In genomic region chr4:108512615-108513505, GRCh38 we compare ENCODE assay signal across 9 cellular contexts.
DNase-seq lines count a peak whose midpoint lies in the region; ATAC-seq and TF ChIP-seq lines count a peak whose summit lies in the region.
"Had no signal": no experiment of that assay in that cellular context is flagged by ENCODE, and none has a peak within 500 bp of the region (broad histone marks: within the 10 kb centered on the region; RNA-seq: fewer than 3 reads in every experiment).

No MANE protein-coding gene starts in this region.

- H3K36me3 ChIP-seq in HEK293 (ENCODE audit: control insufficient read depth in 2 of 2, insufficient read depth in 1 of 2, low read length in 2 of 2) (no peaks in the 10 kb centered on the region), colonic mucosa (no peaks in the 10 kb centered on the region), mesodermal cell (ENCODE audit: control insufficient read depth, insufficient read depth, low read length) (no peaks in the 10 kb centered on the region)

- CTCF ChIA-PET in HEK293 (lab: Yijun Ruan, JAX) (interaction anchor here (0.7 to 2.1 kb wide), 6 partner anchors 17 to 498 kb away, joined by 3 to 6 read pairs (median 4); no protein-coding TSS in a partner anchor), T-cell (lab: Charles Lee) (interaction anchor here (0.6 to 1.2 kb wide), 3 partner anchors 85 to 483 kb away, joined by 3 to 4 read pairs (median 3); no protein-coding TSS in a partner anchor)

- WGBS in mesodermal cell (ENCODE audit: insufficient coverage in 2 of 2), 2 experiments: 28 to 32% methylated on average over 10 to 13 of the region's 17 CpGs

- H3K4me3 ChIP-seq in AG10803 (ENCODE audit: low read length) (no peak overlapping the region), HEK293 (ENCODE audit: low read depth, low read length) (peak overlapping the region; percentile 2; the same call in 1 of the 2 replicates), colonic mucosa (no peak overlapping the region), mesodermal cell (ENCODE audit: extremely low read depth, insufficient read depth, low read length, poor library complexity, severe bottlenecking) (peak overlapping the region; percentile 16)

- H3K9me3 Mint-ChIP-seq in T-cell: no peaks in the 10 kb centered on the region

- H3K27me3 ChIP-seq in colonic mucosa: no peaks in the 10 kb centered on the region

- TF ChIP-seq CTCF in AG10803 (conservative IDR thresholded peaks at IDR 0.05; ENCODE audit: low read length) (peak; percentile 54), HEK293 (tag by site-specific recombination; IDR thresholded peaks at IDR 0.05) (peak; percentile 50; the same call in 1 of the 2 replicates), colonic mucosa (IDR thresholded peaks at IDR 0.05) (no peak)

- no peaks in the 10 kb centered on the region for H3K36me3 Mint-ChIP-seq in T-cell

- peak overlapping the region; percentile 62 to 75 (median 73) for H3K4me3 Mint-ChIP-seq in T-cell

- POLR2A ChIA-PET in HEK293 (lab: Yijun Ruan, JAX) (no interaction called here), T-cell (lab: Charles Lee) (interaction anchor here (0.6 kb wide), 2 partner anchors 117 to 512 kb away, joined by 3 to 4 read pairs; no protein-coding TSS in a partner anchor)

- H3K27ac ChIP-seq in HEK293 (ENCODE audit: extremely low read depth, low read depth, low read length) (no peak overlapping the region), colonic mucosa (no peak overlapping the region), mesodermal cell (ENCODE audit: low read depth, low read length, severe bottlenecking) (no peak overlapping the region)
- H3K27ac ChIP-seq: epithelial cell of prostate had no signal

- H3K27me3 Mint-ChIP-seq in T-cell: peaks cover 0 to 2% of the 10 kb centered on the region in 2 donors

- H3K9me3 ChIP-seq in HEK293 (ENCODE audit: control insufficient read depth, insufficient read depth, low read depth, low read length): no peaks in the 10 kb centered on the region
- H3K9me3 ChIP-seq in colonic mucosa: no peaks in the 10 kb centered on the region
- no peaks in the 10 kb centered on the region for H3K9me3 ChIP-seq in mesodermal cell (ENCODE audit: control insufficient read depth, low read length)

- intact Hi-C loops in colonic mucosa (cut with DNase I): no loop called here

- H3K4me1 ChIP-seq in HEK293 (ENCODE audit: control insufficient read depth, insufficient read depth, low read length) (no peaks in the 10 kb centered on the region), colonic mucosa (no peaks in the 10 kb centered on the region), mesodermal cell (ENCODE audit: control insufficient read depth, insufficient read depth, low read length, poor library complexity, severe bottlenecking) (no peaks in the 10 kb centered on the region)

- DNase-seq in AG10803 (ENCODE audit: low read depth) (peak; percentile 38), T-cell (peak in 33 of 34 experiments; percentile 3 to 58 (median 35)), colonic mucosa (peak; percentile 20), ureter (ENCODE audit: low spot score) (peak; percentile 48), dedifferentiated amniotic fluid mesenchymal stem cell (ENCODE audit: extremely low spot score) (no peak)

- ATAC-seq in T-cell (replicated peaks in 1 of 4) (peak; percentile 75 to 93 (median 82)), HG03045 (IDR thresholded peaks at IDR 0.05; ENCODE audit: unreplicated experiment) (no peak)

- H3K4me1 Mint-ChIP-seq in T-cell: peaks cover 15 to 19% (median 19%) of the 10 kb centered on the region in 3 donors

- peak overlapping the region; percentile 19 to 71 for H3K27ac Mint-ChIP-seq in T-cell

- no peak overlapping the region for H3K9ac ChIP-seq in colonic mucosa (ENCODE audit: low read depth in 2 of 2, low read length in 2 of 2)

TF ChIP-seq in HEK293, 187 proteins besides CTCF, POLR2A, EP300 and RAD21:
- no peak for TF ChIP-seq ZNF274 (IDR thresholded peaks at IDR 0.05; ENCODE audit: low read length)
- TF ChIP-seq ZNF274 (tag by site-specific recombination; IDR thresholded peaks at IDR 0.05; ENCODE audit: borderline replicate concordance): peak; percentile 48; the same call in 1 of the 2 replicates
- 0 out of 2 replicates have a peak, but pooled peaks have one; percentile 27 for TF ChIP-seq REST (tag by site-specific recombination; IDR thresholded peaks at IDR 0.05)
- peak; percentile 82 for TF ChIP-seq ZNF654 (tag by site-specific recombination; IDR thresholded peaks at IDR 0.05; ENCODE audit: low read depth)
- 0 out of 2 replicates have a peak, but pooled peaks have one; percentile 46 for TF ChIP-seq TRIM28 (IDR thresholded peaks at IDR 0.05; ENCODE audit: borderline replicate concordance, low read length)
- TF ChIP-seq ZNF121 (tag by site-specific recombination; IDR thresholded peaks at IDR 0.05): no peak
- TF ChIP-seq ZBTB17 (tag by site-specific recombination; IDR thresholded peaks at IDR 0.05): peak; percentile 96
- 0 out of 2 replicates have a peak, but pooled peaks have one; percentile 16 for TF ChIP-seq ZNF561 (tag by site-specific recombination; IDR thresholded peaks at IDR 0.05; ENCODE audit: borderline replicate concordance)
- no peak; the same call in 1 of the 2 replicates for TF ChIP-seq ZNF335 (tag by site-specific recombination; conservative IDR thresholded peaks at IDR 0.05)
- TF ChIP-seq MEIS1 (CRISPR knock-in tag; IDR thresholded peaks at IDR 0.05; ENCODE audit: borderline replicate concordance): no peak
- TF ChIP-seq EGR2 (tag by site-specific recombination; IDR thresholded peaks at IDR 0.05; ENCODE audit: low read depth): no peak
- no peak for TF ChIP-seq SETDB1 (IDR thresholded peaks at IDR 0.05; ENCODE audit: insufficient read length, low read length)

Comparison
In these comparisons a context has a peak if more than half of its experiments do, and no peak if none do; other contexts are left out.
1. H3K4me3 ChIP-seq: peak in HEK293 (single experiment) and mesodermal cell (single experiment); none in AG10803 (single experiment) and colonic mucosa (single experiment).